11 cellular contexts compared by ENCODE assay signal in genomic region chr17:57356153-57356721, GRCh38.
DNase-seq lines count a peak whose midpoint lies in the region; ATAC-seq and FAIRE-seq lines count a peak whose summit lies in the region.
"Had no signal": no experiment of that assay in that cellular context is flagged by ENCODE, and none has a peak within 500 bp of the region (broad histone marks: within the 10 kb centered on the region; RNA-seq: fewer than 3 reads in every experiment).

No MANE protein-coding gene starts in this region.

- in situ Hi-C loops in SK-MEL-5 (cut with HindIII; ENCODE audit: low pct_unique_long_range_greater_than_20kb, low sequenced_read_pairs), result no loop called here

- FAIRE-seq in GM18507 (lab: Jason Lieb, UNC), result peak; percentile 24

- peak overlapping the region; percentile 65 for H3K4me3 Mint-ChIP-seq in natural killer cell treated with Interleukin-12 subunit alpha and Interleukin-12 subunit beta and Interleukin-15 and Interleukin-18, amount 100 ng/mL, for 72 hours
- no peak overlapping the region for H3K4me3 Mint-ChIP-seq in activated T-cell treated with anti-CD3 and anti-CD28 coated beads, Interleukin-2, amount 50 U/mL, for 24 hours
- H3K4me3 Mint-ChIP-seq: activated naive CD4-positive, alpha-beta T cell treated with anti-CD3 and anti-CD28 coated beads for 36 hours; T-helper 1 cell treated with Interleukin-12 subunit alpha and Interleukin-12 subunit beta and Interleukin-4 antibody, amounts not matched to agents 30 μg/mL and 1 μg/mL, for 36 hours had no signal

- H3K9me3 Mint-ChIP-seq in natural killer cell treated with Interleukin-12 subunit alpha and Interleukin-12 subunit beta and Interleukin-15 and Interleukin-18, amount 100 ng/mL, for 72 hours, result no peaks in the 10 kb centered on the region
- H3K9me3 Mint-ChIP-seq in activated T-cell treated with anti-CD3 and anti-CD28 coated beads, Interleukin-2, amount 50 U/mL, for 24 hours, result no peaks in the 10 kb centered on the region
- H3K9me3 Mint-ChIP-seq: activated naive CD4-positive, alpha-beta T cell treated with anti-CD3 and anti-CD28 coated beads for 36 hours; T-helper 1 cell treated with Interleukin-12 subunit alpha and Interleukin-12 subunit beta and Interleukin-4 antibody, amounts not matched to agents 30 μg/mL and 1 μg/mL, for 36 hours had no signal

- ATAC-seq in GM21717 (IDR thresholded peaks at IDR 0.05; ENCODE audit: unreplicated experiment), result peak; percentile 36
- no peak for ATAC-seq in natural killer cell treated with Interleukin-12 subunit alpha and Interleukin-12 subunit beta and Interleukin-15 and Interleukin-18, amount 100 ng/mL, for 72 hours
- ATAC-seq: HCT116 had no signal

- H3K36me3 Mint-ChIP-seq in natural killer cell treated with Interleukin-12 subunit alpha and Interleukin-12 subunit beta and Interleukin-15 and Interleukin-18, amount 100 ng/mL, for 72 hours, result no peaks in the 10 kb centered on the region
- peaks cover 11% of the 10 kb centered on the region for H3K36me3 Mint-ChIP-seq in activated T-cell treated with anti-CD3 and anti-CD28 coated beads, Interleukin-2, amount 50 U/mL, for 24 hours (ENCODE audit: low read depth)

- peak overlapping the region; percentile 1 to 15 for H3K27ac Mint-ChIP-seq in natural killer cell treated with Interleukin-12 subunit alpha and Interleukin-12 subunit beta and Interleukin-15 and Interleukin-18, amount 100 ng/mL, for 72 hours
- no peak overlapping the region for H3K27ac Mint-ChIP-seq in activated T-cell treated with anti-CD3 and anti-CD28 coated beads, Interleukin-2, amount 50 U/mL, for 24 hours
- H3K27ac Mint-ChIP-seq: activated naive CD4-positive, alpha-beta T cell treated with anti-CD3 and anti-CD28 coated beads for 36 hours; T-helper 1 cell treated with Interleukin-12 subunit alpha and Interleukin-12 subunit beta and Interleukin-4 antibody, amounts not matched to agents 30 μg/mL and 1 μg/mL, for 36 hours had no signal

- DNase-seq in GM18507 (ENCODE audit: extremely low spot score, insufficient read length, low read depth) (no peak), SK-MEL-5 (ENCODE audit: low read depth, low spot score) (peak; percentile 91), dermis blood vessel endothelial cell (no peak), ecto neural progenitor cell (ENCODE audit: low spot score) (no peak)
- DNase-seq in natural killer cell treated with Interleukin-12 subunit alpha and Interleukin-12 subunit beta and Interleukin-15 and Interleukin-18, amount 100 ng/mL, for 72 hours (ENCODE audit: low spot score), result no peak
- DNase-seq in activated CD4-positive, alpha-beta T cell treated with anti-CD3 and anti-CD28 coated beads for 48 hours, result no peak
- no peak for DNase-seq in activated T-cell treated with anti-CD3 and anti-CD28 coated beads, Interleukin-2, amount 50 U/mL, for 24 hours
- DNase-seq: activated naive CD4-positive, alpha-beta T cell treated with anti-CD3 and anti-CD28 coated beads for 36 hours had no signal

- peaks cover 0 to 3% of the 10 kb centered on the region in 2 donors for H3K27me3 Mint-ChIP-seq in natural killer cell treated with Interleukin-12 subunit alpha and Interleukin-12 subunit beta and Interleukin-15 and Interleukin-18, amount 100 ng/mL, for 72 hours
- H3K27me3 Mint-ChIP-seq in activated T-cell treated with anti-CD3 and anti-CD28 coated beads, Interleukin-2, amount 50 U/mL, for 24 hours, result no peaks in the 10 kb centered on the region

- peaks cover 44 to 55% of the 10 kb centered on the region in 2 donors for H3K4me1 Mint-ChIP-seq in natural killer cell treated with Interleukin-12 subunit alpha and Interleukin-12 subunit beta and Interleukin-15 and Interleukin-18, amount 100 ng/mL, for 72 hours (ENCODE audit: low read depth in 2 of 2)
- H3K4me1 Mint-ChIP-seq in activated T-cell treated with anti-CD3 and anti-CD28 coated beads, Interleukin-2, amount 50 U/mL, for 24 hours (ENCODE audit: low read depth), result peaks cover 66% of the 10 kb centered on the region
